In genomic region chr13:41564046-41564445, GRCh38 we compare ENCODE assay signal across 28 cellular contexts.
DNase-seq lines count a peak whose midpoint lies in the region; ATAC-seq and TF ChIP-seq lines count a peak whose summit lies in the region.
"Had no signal": no experiment of that assay in that cellular context is flagged by ENCODE, and none has a peak within 500 bp of the region (broad histone marks: within the 10 kb centered on the region; RNA-seq: fewer than 3 reads in every experiment).

No MANE protein-coding gene starts in this region.

- no peaks in the 10 kb centered on the region for H3K36me3 ChIP-seq in HEK293 (ENCODE audit: control insufficient read depth in 2 of 2, insufficient read depth in 1 of 2, low read length in 2 of 2)
- no peaks in the 10 kb centered on the region for H3K36me3 ChIP-seq in SJSA1
- H3K36me3 ChIP-seq in mesendoderm (ENCODE audit: control insufficient read depth, insufficient read depth, low read length) = no peaks in the 10 kb centered on the region
- H3K36me3 ChIP-seq: adrenal gland, breast epithelium, upper lobe of right lung, WERI-Rb-1 had no signal

- H4K5ac ChIP-seq in mesendoderm (ENCODE audit: low read length) = no peak overlapping the region

- H3K27me3 ChIP-seq in SJSA1 (replicated peaks) = no peaks in the 10 kb centered on the region
- no peaks in the 10 kb centered on the region for H3K27me3 ChIP-seq in mesendoderm (ENCODE audit: insufficient read depth, low read length, poor library complexity)
- H3K27me3 ChIP-seq: adrenal gland, BLaER1, breast epithelium, esophagus muscularis mucosa, upper lobe of right lung had no signal

- intact Hi-C loops in Calu3 (cut with micrococcal nuclease; ENCODE audit: unreplicated experiment) = no loop called here

- peaks cover 3% of the 10 kb centered on the region for H3K36me3 Mint-ChIP-seq in Calu3 (ENCODE audit: insufficient read depth, unreplicated experiment)

- H3K4me2 ChIP-seq in mesendoderm (ENCODE audit: low read length) = no peak overlapping the region
- H3K4me2 ChIP-seq: BLaER1, GM23338 had no signal

- POLR2A ChIA-PET in HEK293 (lab: Yijun Ruan, JAX) = no interaction called here

- TF ChIP-seq CTCF in HEK293 (tag by site-specific recombination; IDR thresholded peaks at IDR 0.05) (no peak), choroid plexus epithelial cell (conservative IDR thresholded peaks at IDR 0.05; ENCODE audit: low read depth, low read length) (no peak), Calu3 (IDR thresholded peaks at IDR 0.05; ENCODE audit: unreplicated experiment) (no peak)

- H3K27ac ChIP-seq in HEK293 (ENCODE audit: extremely low read depth, low read depth, low read length) (no peak overlapping the region), SJSA1 (peak overlapping the region; percentile 52), mesendoderm (ENCODE audit: low read depth, low read length) (no peak overlapping the region)
- H3K27ac ChIP-seq: BLaER1, breast epithelium, coronary artery, esophagus muscularis mucosa, upper lobe of right lung, WERI-Rb-1 had no signal

- H3K18ac ChIP-seq in mesendoderm (ENCODE audit: low read length) = no peak overlapping the region

- H3K4me1 Mint-ChIP-seq in Calu3 (ENCODE audit: low read depth, unreplicated experiment) = peaks cover 16% of the 10 kb centered on the region
- H3K4me1 Mint-ChIP-seq: GM23338 had no signal

- ATAC-seq in HG02973 (IDR thresholded peaks at IDR 0.05; ENCODE audit: unreplicated experiment) (no peak), HG02885 (IDR thresholded peaks at IDR 0.05; ENCODE audit: poor library complexity, unreplicated experiment) (no peak)
- ATAC-seq: GM23338, upper lobe of right lung had no signal

- H3K4ac ChIP-seq in mesendoderm (ENCODE audit: low read depth, low read length) = no peak overlapping the region

- no peak overlapping the region for H3K9ac ChIP-seq in mesendoderm (ENCODE audit: low read length)
- H3K9ac ChIP-seq: BLaER1 had no signal

- BruUV-seq in Calu3 (replicated peaks; lab: Mats Ljungman, UMichigan) = no TSS peak

- H3K23ac ChIP-seq in mesendoderm (ENCODE audit: low read length) = no peak overlapping the region

- no peak for DNase-seq in SJSA1 (ENCODE audit: low read depth in 1 of 2, low spot score in 2 of 2)
- peak; percentile 16 for DNase-seq in choroid plexus epithelial cell (ENCODE audit: low read depth)
- DNase-seq in mesendoderm = peak; percentile 84
- no peak for DNase-seq in Calu3
- DNase-seq in SIG-M5 treated with dmso at 0.1 percent for 504 hours (lab: John Stamatoyannopoulos, UW; ENCODE audit: unreplicated experiment) = no peak
- DNase-seq: activated CD4-positive, alpha-beta T cell treated with anti-CD3 and anti-CD28 coated beads, Interleukin-2, amount 10 ng/mL, durations not matched to agents 7 days and 5 days; activated naive CD4-positive, alpha-beta T cell; activated T-cell treated with anti-CD3 and anti-CD28 coated beads, Interleukin-2, amount 50 U/mL, for 48 hours; COR-L47; islet precursor cell; NCI-H1092 treated with DMSO at 0.1 percent for 48 hours; NCI-H2029; NCI-H345; retina; RPMI8226; upper lobe of right lung; WERI-Rb-1 had no signal

- H2AK5ac ChIP-seq in mesendoderm (ENCODE audit: low read length) = no peak overlapping the region

- H3K27me3 Mint-ChIP-seq in Calu3 (ENCODE audit: unreplicated experiment) = no peaks in the 10 kb centered on the region
- H3K27me3 Mint-ChIP-seq: activated CD4-positive, alpha-beta T cell treated with anti-CD3 and anti-CD28 coated beads, Interleukin-2, amount 10 ng/mL, durations not matched to agents 7 days and 5 days; naive thymus-derived CD8-positive, alpha-beta T cell had no signal

- no peak overlapping the region for H3K4me3 Mint-ChIP-seq in Calu3 (ENCODE audit: low read depth, unreplicated experiment)
- H3K4me3 Mint-ChIP-seq: activated CD4-positive, alpha-beta T cell treated with anti-CD3 and anti-CD28 coated beads, Interleukin-2, amount 10 ng/mL, durations not matched to agents 7 days and 5 days; GM23338 had no signal

- H3K4me1 ChIP-seq in HEK293 (ENCODE audit: control insufficient read depth, insufficient read depth, low read length) (peaks cover 6% of the 10 kb centered on the region; the same call in 1 of the 2 replicates), SJSA1 (replicated peaks) (peaks cover 43% of the 10 kb centered on the region), mesendoderm (ENCODE audit: control insufficient read depth, low read depth, low read length) (peaks cover 8% of the 10 kb centered on the region)

- H3K4me3 ChIP-seq in HEK293 (ENCODE audit: low read depth, low read length) (no peak overlapping the region), SJSA1 (no peak overlapping the region), choroid plexus epithelial cell (ENCODE audit: low read depth, low read length) (no peak overlapping the region), mesendoderm (ENCODE audit: low read length) (no peak overlapping the region)
- H3K4me3 ChIP-seq: adrenal gland, BLaER1, breast epithelium, coronary artery, esophagus muscularis mucosa, GM23338, upper lobe of right lung had no signal

- H3K27ac Mint-ChIP-seq in Calu3 (ENCODE audit: unreplicated experiment) = no peak overlapping the region
- H3K27ac Mint-ChIP-seq: activated CD4-positive, alpha-beta T cell treated with anti-CD3 and anti-CD28 coated beads, Interleukin-2, amount 10 ng/mL, durations not matched to agents 7 days and 5 days; GM23338; HFFc6 had no signal

- no peaks in the 10 kb centered on the region for H3K79me2 ChIP-seq in mesendoderm (ENCODE audit: control insufficient read depth, insufficient read depth, low read length)

- H2BK15ac ChIP-seq in mesendoderm (replicated peaks; ENCODE audit: low read depth) = no peak overlapping the region

- no peaks in the 10 kb centered on the region for H3K9me3 Mint-ChIP-seq in Calu3 (ENCODE audit: low read depth, unreplicated experiment)
- H3K9me3 Mint-ChIP-seq: activated CD4-positive, alpha-beta T cell treated with anti-CD3 and anti-CD28 coated beads, Interleukin-2, amount 10 ng/mL, durations not matched to agents 7 days and 5 days; GM23338; HFFc6; naive thymus-derived CD8-positive, alpha-beta T cell had no signal

- CTCF ChIA-PET in HEK293 (lab: Yijun Ruan, JAX) (no interaction called here), Calu3 (lab: Charles Lee) (no interaction called here)

- H3K9me3 ChIP-seq in HEK293 (ENCODE audit: control insufficient read depth, insufficient read depth, low read depth, low read length) = no peaks in the 10 kb centered on the region
- H3K9me3 ChIP-seq in SJSA1 (replicated peaks) = no peaks in the 10 kb centered on the region
- H3K9me3 ChIP-seq: adrenal gland, BLaER1, breast epithelium, esophagus muscularis mucosa, upper lobe of right lung had no signal

- no CpG with 5 or more reads among the region's 1 CpG for WGBS in mesendoderm (ENCODE audit: extremely low coverage, insufficient coverage, low lambda C conversion rate)

- no peak overlapping the region for H2BK5ac ChIP-seq in mesendoderm (ENCODE audit: low read length)

- H3K79me1 ChIP-seq in mesendoderm (ENCODE audit: low read length) = no peaks in the 10 kb centered on the region

- H4K8ac ChIP-seq in mesendoderm (ENCODE audit: low read depth, low read length) = no peak overlapping the region

- no peak overlapping the region for H2BK120ac ChIP-seq in mesendoderm (ENCODE audit: low read depth, low read length)

- H3K56ac ChIP-seq in mesendoderm (ENCODE audit: low read length) = no peak overlapping the region

TF ChIP-seq in HEK293, 187 proteins besides CTCF, POLR2A, EP300 and RAD21 (continues in another document):
- TF ChIP-seq ZNF518A (tag by site-specific recombination; conservative IDR thresholded peaks at IDR 0.05; ENCODE audit: low read depth) (no peak), FEZF1 (tag by site-specific recombination; IDR thresholded peaks at IDR 0.05) (0 out of 2 replicates have a peak, but pooled peaks have one; percentile 15)

Comparison
In these comparisons a context has a peak if more than half of its experiments do, and no peak if none do; other contexts are left out.
1. DNase-seq: peak in choroid plexus epithelial cell (single experiment) and mesendoderm (single experiment); none in SJSA1 (0 of 2), Calu3 (single experiment) and SIG-M5 treated with dmso at 0.1 percent for 504 hours (single experiment).